1 cellular context compared by ENCODE assay signal in genomic region chrX:149682031-149682430, GRCh38.
TF ChIP-seq lines count a peak whose summit lies in the region.

No MANE protein-coding gene starts in this region.

TF ChIP-seq in WTC11, 78 proteins besides CTCF, POLR2A, EP300 and RAD21 (continued from another document):
- TF ChIP-seq AFF4 (CRISPR knock-in tag; IDR thresholded peaks at IDR 0.05; ENCODE audit: borderline replicate concordance) (no peak), IRF2 (CRISPR knock-in tag; IDR thresholded peaks at IDR 0.05; ENCODE audit: borderline replicate concordance, low read depth) (no peak), FOXP1 (CRISPR knock-in tag; IDR thresholded peaks at IDR 0.05; ENCODE audit: borderline replicate concordance) (no peak), FOXK1 (CRISPR knock-in tag; IDR thresholded peaks at IDR 0.05) (no peak), TCF7 (CRISPR knock-in tag; IDR thresholded peaks at IDR 0.05; ENCODE audit: low read depth) (no peak), NR2C2 (CRISPR knock-in tag; IDR thresholded peaks at IDR 0.05) (no peak)
TF ChIP-seq in WTC11: peak in this region for 0.
